Comparison of ENCODE assay signal across 10 cellular contexts in genomic region chr3:106013971-106014370, GRCh38.
A peak's percentile ranks its signal among the peaks of the same experiment; 100 is the strongest.
DNase-seq lines count a peak whose midpoint lies in the region; ATAC-seq and TF ChIP-seq lines count a peak whose summit lies in the region.
"Had no signal": no experiment of that assay in that cellular context is flagged by ENCODE, and none has a peak within 500 bp of the region (broad histone marks: within the 10 kb centered on the region; RNA-seq: fewer than 3 reads in every experiment).

No MANE protein-coding gene starts in this region.

- H3K9me3 Mint-ChIP-seq in activated naive CD4-positive, alpha-beta T cell treated with anti-CD3 and anti-CD28 coated beads for 36 hours, result peaks cover 4% of the 10 kb centered on the region
- peaks cover 15% of the 10 kb centered on the region for H3K9me3 Mint-ChIP-seq in activated naive CD4-positive, alpha-beta T cell treated with anti-CD3 and anti-CD28 coated beads, Interleukin-2, amount 10 ng/mL, durations not matched to agents 7 days and 5 days
- H3K9me3 Mint-ChIP-seq in stimulated activated effector memory CD8-positive, alpha-beta T cell treated with anti-CD3 and anti-CD28 coated beads, Interleukin-12 subunit alpha, Interleukin-12 subunit beta, amount 100 ng/mL, for 72 hours, result peaks cover 2% of the 10 kb centered on the region

- no peak overlapping the region for H3K4me3 Mint-ChIP-seq in activated naive CD4-positive, alpha-beta T cell treated with anti-CD3 and anti-CD28 coated beads for 36 hours
- no peak overlapping the region for H3K4me3 Mint-ChIP-seq in activated naive CD4-positive, alpha-beta T cell treated with anti-CD3 and anti-CD28 coated beads, Interleukin-2, amount 10 ng/mL, durations not matched to agents 7 days and 5 days
- no peak overlapping the region for H3K4me3 Mint-ChIP-seq in stimulated activated effector memory CD8-positive, alpha-beta T cell treated with anti-CD3 and anti-CD28 coated beads, Interleukin-12 subunit alpha, Interleukin-12 subunit beta, amount 100 ng/mL, for 72 hours

- H3K27ac Mint-ChIP-seq in activated naive CD4-positive, alpha-beta T cell treated with anti-CD3 and anti-CD28 coated beads for 36 hours, result peak overlapping the region; percentile 37
- H3K27ac Mint-ChIP-seq in activated naive CD4-positive, alpha-beta T cell treated with anti-CD3 and anti-CD28 coated beads, Interleukin-2, amount 10 ng/mL, durations not matched to agents 7 days and 5 days, result no peak overlapping the region
- H3K27ac Mint-ChIP-seq in stimulated activated effector memory CD8-positive, alpha-beta T cell treated with anti-CD3 and anti-CD28 coated beads, Interleukin-12 subunit alpha, Interleukin-12 subunit beta, amount 100 ng/mL, for 72 hours, result peak overlapping the region; percentile 60

- no peaks in the 10 kb centered on the region for H3K79me2 ChIP-seq in OCI-LY1 (ENCODE audit: insufficient read depth, low read length)

- peaks cover under 1% of the 10 kb centered on the region for H3K36me3 Mint-ChIP-seq in activated naive CD4-positive, alpha-beta T cell treated with anti-CD3 and anti-CD28 coated beads for 36 hours (ENCODE audit: low read depth)
- peaks cover 5% of the 10 kb centered on the region for H3K36me3 Mint-ChIP-seq in activated naive CD4-positive, alpha-beta T cell treated with anti-CD3 and anti-CD28 coated beads, Interleukin-2, amount 10 ng/mL, durations not matched to agents 7 days and 5 days
- no peaks in the 10 kb centered on the region for H3K36me3 Mint-ChIP-seq in stimulated activated effector memory CD8-positive, alpha-beta T cell treated with anti-CD3 and anti-CD28 coated beads, Interleukin-12 subunit alpha, Interleukin-12 subunit beta, amount 100 ng/mL, for 72 hours

- peak overlapping the region; percentile 38 for H2AFZ ChIP-seq in OCI-LY1 (ENCODE audit: low read length)

- H3K9ac ChIP-seq in OCI-LY1 (ENCODE audit: low read length), result no peak overlapping the region

- no peak overlapping the region for H3K27ac ChIP-seq in OCI-LY1 (ENCODE audit: low read depth, low read length, poor library complexity, severe bottlenecking)

- CTCF ChIA-PET in activated naive CD4-positive, alpha-beta T cell treated with anti-CD3 and anti-CD28 coated beads for 36 hours (lab: Charles Lee), result interaction anchor here (0.7 to 0.8 kb wide), 2 partner anchors 179 to 383 kb away, joined by 3 read pairs; no protein-coding TSS in a partner anchor
- CTCF ChIA-PET in activated naive CD4-positive, alpha-beta T cell treated with anti-CD3 and anti-CD28 coated beads, Interleukin-2, amount 10 ng/mL, durations not matched to agents 7 days and 5 days (lab: Charles Lee), result no interaction called here

- H3K9me3 ChIP-seq in OCI-LY1 (ENCODE audit: low read length), result no peaks in the 10 kb centered on the region
- H3K9me3 ChIP-seq: HAP-1 had no signal

- ATAC-seq in stimulated activated effector memory CD8-positive, alpha-beta T cell treated with anti-CD3 and anti-CD28 coated beads, Interleukin-12 subunit alpha, Interleukin-12 subunit beta, amount 100 ng/mL, for 72 hours, result peak; percentile 93
- ATAC-seq in GM19452 (IDR thresholded peaks at IDR 0.05; ENCODE audit: unreplicated experiment) (no peak), HG02870 (IDR thresholded peaks at IDR 0.05; ENCODE audit: unreplicated experiment) (no peak)

- no peaks in the 10 kb centered on the region for H3F3A ChIP-seq in OCI-LY1 (ENCODE audit: insufficient read depth, low read length)

- DNase-seq in activated naive CD4-positive, alpha-beta T cell treated with anti-CD3 and anti-CD28 coated beads for 36 hours, result no peak
- DNase-seq in activated naive CD4-positive, alpha-beta T cell treated with anti-CD3 and anti-CD28 coated beads, Interleukin-2, amount 10 ng/mL, durations not matched to agents 7 days and 5 days, result no peak
- DNase-seq in fibroblast of gingiva (ENCODE audit: low read depth) (peak; percentile 79), NCI-H2107 (lab: John Stamatoyannopoulos, UW) (no peak)
- DNase-seq in stimulated activated effector memory CD8-positive, alpha-beta T cell treated with anti-CD3 and anti-CD28 coated beads, Interleukin-12 subunit alpha, Interleukin-12 subunit beta, amount 100 ng/mL, for 72 hours (ENCODE audit: low spot score in 2 of 2), result no peak
- DNase-seq: NCI-H510A treated with DMSO at 0.1 percent for 48 hours had no signal

- no peak overlapping the region for H3K4me3 ChIP-seq in OCI-LY1 (ENCODE audit: low read depth, low read length, poor library complexity, severe bottlenecking)
- H3K4me3 ChIP-seq: HAP-1 had no signal

- no peaks in the 10 kb centered on the region for H3K27me3 ChIP-seq in OCI-LY1 (ENCODE audit: insufficient read depth, low read length)

- no peaks in the 10 kb centered on the region for H3K36me3 ChIP-seq in OCI-LY1 (ENCODE audit: insufficient read depth, low read length)
- H3K36me3 ChIP-seq: HAP-1 had no signal

- no peaks in the 10 kb centered on the region for H3K27me3 Mint-ChIP-seq in activated naive CD4-positive, alpha-beta T cell treated with anti-CD3 and anti-CD28 coated beads for 36 hours (ENCODE audit: low read depth)
- H3K27me3 Mint-ChIP-seq in activated naive CD4-positive, alpha-beta T cell treated with anti-CD3 and anti-CD28 coated beads, Interleukin-2, amount 10 ng/mL, durations not matched to agents 7 days and 5 days, result no peaks in the 10 kb centered on the region

- no peak overlapping the region for H3K4me2 ChIP-seq in OCI-LY1 (ENCODE audit: low read length)

- no peaks in the 10 kb centered on the region for H4K20me1 ChIP-seq in OCI-LY1 (ENCODE audit: insufficient read depth, low read length)

- no peaks in the 10 kb centered on the region for H3K9me2 ChIP-seq in OCI-LY1 (ENCODE audit: low read depth, low read length)

- H3K4me1 Mint-ChIP-seq in activated naive CD4-positive, alpha-beta T cell treated with anti-CD3 and anti-CD28 coated beads for 36 hours (ENCODE audit: low read depth), result peaks cover 49% of the 10 kb centered on the region
- H3K4me1 Mint-ChIP-seq in activated naive CD4-positive, alpha-beta T cell treated with anti-CD3 and anti-CD28 coated beads, Interleukin-2, amount 10 ng/mL, durations not matched to agents 7 days and 5 days, result peaks cover 14% of the 10 kb centered on the region
- peaks cover 57% of the 10 kb centered on the region for H3K4me1 Mint-ChIP-seq in stimulated activated effector memory CD8-positive, alpha-beta T cell treated with anti-CD3 and anti-CD28 coated beads, Interleukin-12 subunit alpha, Interleukin-12 subunit beta, amount 100 ng/mL, for 72 hours

- TF ChIP-seq CTCF in OCI-LY1 (IDR thresholded peaks at IDR 0.05; ENCODE audit: low read length), result no peak

- intact Hi-C loops in activated naive CD4-positive, alpha-beta T cell treated with anti-CD3 and anti-CD28 coated beads for 36 hours (cut with micrococcal nuclease), result loop anchor here (1.0 to 5.0 kb wide), 5 partner anchors 105 to 593 kb away; no protein-coding TSS in a partner anchor

- H3K4me1 ChIP-seq in OCI-LY1 (ENCODE audit: insufficient read depth, low read length, severe bottlenecking), result peaks cover 18% of the 10 kb centered on the region
- H3K4me1 ChIP-seq: HAP-1 had no signal
